8 cellular contexts compared by ENCODE assay signal in the genomic region with DNA sequence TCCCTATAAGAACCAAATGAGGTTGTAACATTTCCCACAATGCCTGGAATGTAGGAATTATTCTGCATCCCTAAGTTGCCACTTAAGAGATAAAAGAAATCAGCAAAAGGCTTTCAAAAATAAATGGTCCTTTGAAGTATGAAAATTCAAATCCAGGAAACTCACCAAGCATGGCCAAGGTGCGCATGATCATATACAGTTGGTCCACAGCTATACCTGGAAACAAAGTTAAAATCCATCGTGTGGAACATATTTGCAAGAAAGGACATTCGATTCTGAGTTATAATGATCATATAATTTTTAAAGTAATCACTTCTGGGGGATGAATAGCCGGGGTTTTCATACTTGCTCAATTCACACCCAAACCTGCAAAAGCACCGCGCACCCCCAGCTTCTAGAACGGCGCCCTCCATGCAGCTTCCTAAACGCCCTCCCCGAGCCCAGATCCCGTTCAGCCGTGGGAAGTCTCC. TPM values are rescaled to one million over a fixed set of nuclear protein-coding genes. Genes with fewer than 3 reads are reported as not detected.
DNase-seq lines count a peak whose midpoint lies in the region; ATAC-seq lines count a peak whose summit lies in the region.

No MANE protein-coding gene starts in this region.

- no peaks in the 10 kb centered on the region for H3K9me3 ChIP-seq in thymus (ENCODE audit: control insufficient read depth)

- peak overlapping the region; percentile 74 for H3K27ac ChIP-seq in layer of hippocampus (ENCODE audit: low read depth, low read length)
- H3K27ac ChIP-seq in thymus (ENCODE audit: low read depth), result peak overlapping the region; percentile 87

- peak overlapping the region; percentile 92 for H3K4me3 ChIP-seq in thymus (ENCODE audit: low read length)

- peaks cover 50% of the 10 kb centered on the region for H3K36me3 Mint-ChIP-seq in activated T-cell treated with anti-CD3 and anti-CD28 coated beads, Interleukin-2, amount 50 U/mL, for 24 hours (ENCODE audit: low read depth)
- peaks cover 27% of the 10 kb centered on the region for H3K36me3 Mint-ChIP-seq in activated naive CD8-positive, alpha-beta T cell treated with anti-CD3 and anti-CD28 coated beads, Interleukin-2, amount 50 U/mL, for 24 hours (ENCODE audit: low read depth)

- peak overlapping the region; percentile 92 for H3K4me3 Mint-ChIP-seq in activated T-cell treated with anti-CD3 and anti-CD28 coated beads, Interleukin-2, amount 50 U/mL, for 24 hours
- H3K4me3 Mint-ChIP-seq in activated naive CD8-positive, alpha-beta T cell treated with anti-CD3 and anti-CD28 coated beads, Interleukin-2, amount 50 U/mL, for 24 hours, result peak overlapping the region; percentile 89

- peaks cover 19% of the 10 kb centered on the region for H3K36me3 ChIP-seq in thymus (ENCODE audit: control insufficient read depth, insufficient read depth)

- H3K4me1 ChIP-seq in thymus (ENCODE audit: control insufficient read depth, insufficient read depth, low read length), result peaks cover 4% of the 10 kb centered on the region

- H3K27ac Mint-ChIP-seq in activated T-cell treated with anti-CD3 and anti-CD28 coated beads, Interleukin-2, amount 50 U/mL, for 24 hours, result peak overlapping the region; percentile 94
- peak overlapping the region; percentile 84 for H3K27ac Mint-ChIP-seq in activated naive CD8-positive, alpha-beta T cell treated with anti-CD3 and anti-CD28 coated beads, Interleukin-2, amount 50 U/mL, for 24 hours

- ATAC-seq in activated naive CD8-positive, alpha-beta T cell treated with anti-CD3 and anti-CD28 coated beads, Interleukin-2, amount 50 U/mL, for 24 hours, result no peak
- no peak for ATAC-seq in HG03097 (IDR thresholded peaks at IDR 0.05; ENCODE audit: low FRiP score, unreplicated experiment)

- no peaks in the 10 kb centered on the region for H3K9me3 Mint-ChIP-seq in activated T-cell treated with anti-CD3 and anti-CD28 coated beads, Interleukin-2, amount 50 U/mL, for 24 hours
- H3K9me3 Mint-ChIP-seq in activated naive CD8-positive, alpha-beta T cell treated with anti-CD3 and anti-CD28 coated beads, Interleukin-2, amount 50 U/mL, for 24 hours, result no peaks in the 10 kb centered on the region

- peaks cover 39% of the 10 kb centered on the region for H3K4me1 Mint-ChIP-seq in activated T-cell treated with anti-CD3 and anti-CD28 coated beads, Interleukin-2, amount 50 U/mL, for 24 hours (ENCODE audit: low read depth)
- H3K4me1 Mint-ChIP-seq in activated naive CD8-positive, alpha-beta T cell treated with anti-CD3 and anti-CD28 coated beads, Interleukin-2, amount 50 U/mL, for 24 hours, result peaks cover 48% of the 10 kb centered on the region

- 5% methylated on average over 12 of the region's 12 CpGs for WGBS in thymus

- no peaks in the 10 kb centered on the region for H3K27me3 Mint-ChIP-seq in activated T-cell treated with anti-CD3 and anti-CD28 coated beads, Interleukin-2, amount 50 U/mL, for 24 hours
- H3K27me3 Mint-ChIP-seq in activated naive CD8-positive, alpha-beta T cell treated with anti-CD3 and anti-CD28 coated beads, Interleukin-2, amount 50 U/mL, for 24 hours, result no peaks in the 10 kb centered on the region

- H3K27me3 ChIP-seq in layer of hippocampus (ENCODE audit: control insufficient read depth, insufficient read depth, low read length) (no peaks in the 10 kb centered on the region), thymus (ENCODE audit: control insufficient read depth, insufficient read depth) (no peaks in the 10 kb centered on the region)

- no peak for DNase-seq in activated T-cell treated with anti-CD3 and anti-CD28 coated beads, Interleukin-2, amount 50 U/mL, for 24 hours
- DNase-seq in activated T-cell treated with anti-CD3 and anti-CD28 coated beads, Interleukin-2, amount 50 U/mL, for 1 hour, result no peak
- no peak for DNase-seq in activated naive CD8-positive, alpha-beta T cell treated with anti-CD3 and anti-CD28 coated beads, Interleukin-2, amount 50 U/mL, for 24 hours
- DNase-seq in SHP77 treated with DMSO at 0.1 percent for 48 hours (lab: John Stamatoyannopoulos, UW) (no peak), NOMO-1 (lab: John Stamatoyannopoulos, UW; ENCODE audit: unreplicated experiment in 2 of 2) (no peak)

RNA-seq across cellular contexts. Expression of gene CARS2, which starts 0.5 kb away (rescaled TPM):
- polyA plus RNA-seq in thymus, result 105 TPM

RNA-seq across cellular contexts. Expression of gene ING1, which starts 8.1 kb away (rescaled TPM):
- polyA plus RNA-seq in thymus, result 19.6 TPM
